Comparison of ENCODE assay signal across 1 cellular context in genomic region chr6:30752164-30752927, GRCh38.
A peak's percentile ranks its signal among the peaks of the same experiment; 100 is the strongest.
TF ChIP-seq lines count a peak whose summit lies in the region.

No MANE protein-coding gene starts in this region.

TF ChIP-seq in GM12878, 131 proteins besides CTCF, POLR2A, EP300 and RAD21:
- TF ChIP-seq IKZF2 (IDR thresholded peaks at IDR 0.05) (0 out of 4 replicates have a peak, but pooled peaks of 1 of the 2 experiments have one; percentile 21), IKZF1 (conservative IDR thresholded peaks at IDR 0.05) (0 out of 2 replicates have a peak, but pooled peaks have one; percentile 22), EGR1 (IDR thresholded peaks at IDR 0.05; ENCODE audit: borderline replicate concordance in 1 of 2, low read depth in 2 of 2, low read length in 2 of 2) (no peak), SPI1 (IDR thresholded peaks at IDR 0.05; ENCODE audit: borderline replicate concordance, insufficient read depth, low read depth, low read length) (peak; percentile 49; the same call in 1 of the 2 replicates), ZNF687 (IDR thresholded peaks at IDR 0.05) (peak; percentile 52; the same call in 1 of the 2 replicates), SREBF1 (IDR thresholded peaks at IDR 0.05; ENCODE audit: low read length) (no peak), ZNF592 (IDR thresholded peaks at IDR 0.05) (no peak)
